17 cellular contexts compared by ENCODE assay signal in the genomic region with DNA sequence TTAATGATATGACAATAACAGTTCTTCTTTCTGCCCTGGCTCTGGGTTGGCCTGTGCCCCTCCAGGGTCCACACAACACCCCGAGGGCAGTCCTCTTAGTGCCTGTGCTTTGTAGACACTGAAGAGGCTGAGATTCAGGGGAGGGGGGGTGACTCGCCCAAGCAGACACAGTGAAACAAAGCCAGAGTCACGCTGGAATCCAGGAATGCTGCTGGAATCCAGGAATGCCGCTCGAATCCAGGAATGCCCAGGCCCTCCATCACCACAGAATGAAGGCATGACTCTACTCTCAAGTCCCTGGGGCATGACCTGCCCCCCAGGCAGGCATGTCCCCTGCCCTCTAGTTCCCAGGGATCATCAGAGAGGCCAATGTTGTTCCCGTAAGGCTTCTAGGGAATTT.
DNase-seq lines count a peak whose midpoint lies in the region; ATAC-seq, FAIRE-seq and TF ChIP-seq lines count a peak whose summit lies in the region.
"Had no signal": no experiment of that assay in that cellular context is flagged by ENCODE, and none has a peak within 500 bp of the region (broad histone marks: within the 10 kb centered on the region; RNA-seq: fewer than 3 reads in every experiment).

No MANE protein-coding gene starts in this region.

- TF ChIP-seq POLR2A in A549 (IDR thresholded peaks at IDR 0.05; ENCODE audit: low read length): no peak

- TF ChIP-seq CTCF in A549 (IDR thresholded peaks at IDR 0.05) (no peak), chondrocyte (IDR thresholded peaks at IDR 0.05) (no peak)

- no peaks in the 10 kb centered on the region for H3K27me3 Mint-ChIP-seq in chondrocyte (ENCODE audit: low read depth)
- H3K27me3 Mint-ChIP-seq: activated naive CD8-positive, alpha-beta T cell treated with anti-CD3 and anti-CD28 coated beads, Interleukin-2, amount 10 ng/mL, durations not matched to agents 7 days and 5 days had no signal

- peaks cover 34% of the 10 kb centered on the region for H3K9me3 ChIP-seq in A549

- H3K27ac ChIP-seq in A549: peak overlapping the region; percentile 32 to 77; a peak in 4 of 6 replicates
- H3K27ac ChIP-seq: KMS-11 had no signal

- POLR2A ChIA-PET in A549 (lab: Yijun Ruan, JAX): no interaction called here

- DNase-seq in A549 (ENCODE audit: low read depth in 1 of 2, low spot score in 1 of 2) (no peak), HTR-8/SVneo (ENCODE audit: insufficient read length, low spot score) (peak; percentile 60), chondrocyte (ENCODE audit: low spot score) (no peak), myocyte (ENCODE audit: low read depth) (peak; percentile 84), NCI-H128 (lab: John Stamatoyannopoulos, UW; ENCODE audit: unreplicated experiment) (no peak), putamen (ENCODE audit: low spot score) (no peak)
- DNase-seq: activated naive CD8-positive, alpha-beta T cell treated with anti-CD3 and anti-CD28 coated beads, Interleukin-2, amount 10 ng/mL, durations not matched to agents 7 days and 5 days; AML-193; DMS53; naive B cell; NCI-H187 treated with DMSO at 0.1 percent for 48 hours; uterus had no signal

- CTCF ChIA-PET in A549 (lab: Yijun Ruan, JAX): interaction anchor here (1.0 to 36.3 kb wide), 12 partner anchors 10 to 65 kb away, joined by 3 to 821 read pairs (median 12); no protein-coding TSS in a partner anchor

- FAIRE-seq in A549 (lab: Jason Lieb, UNC) (no peak), HTR-8/SVneo (lab: Jason Lieb, UNC) (peak; percentile 73)
- FAIRE-seq: colon, GM12892 had no signal

- peak overlapping the region; percentile 86 for H3K27ac Mint-ChIP-seq in chondrocyte (ENCODE audit: unreplicated experiment)
- H3K27ac Mint-ChIP-seq: activated naive CD8-positive, alpha-beta T cell treated with anti-CD3 and anti-CD28 coated beads, Interleukin-2, amount 10 ng/mL, durations not matched to agents 7 days and 5 days; naive B cell had no signal

- TF ChIP-seq EP300 in A549 (IDR thresholded peaks at IDR 0.05): peak in 1 of 2 experiments; percentile 39; a peak in 1 of 5 replicates

- ATAC-seq in A549 (no peak; a peak in 1 of 6 replicates), GM18502 (IDR thresholded peaks at IDR 0.05; ENCODE audit: poor library complexity, unreplicated experiment) (no peak), HG02798 (IDR thresholded peaks at IDR 0.05; ENCODE audit: poor library complexity, unreplicated experiment) (no peak)

- no peak overlapping the region for H3K4me2 ChIP-seq in A549
- H3K4me2 ChIP-seq: KMS-11 had no signal

- 83% methylated on average over 6 of the region's 6 CpGs for WGBS in A549 (ENCODE audit: missing lambda C conversion rate)

- H3K4me3 ChIP-seq in A549: no peak overlapping the region
- H3K4me3 ChIP-seq: uterus had no signal

- TF ChIP-seq RAD21 in A549 (conservative IDR thresholded peaks at IDR 0.05 in 1 of 2, IDR thresholded peaks at IDR 0.05 in 1 of 2): no peak

- H3K4me1 ChIP-seq in A549: peaks cover 43% of the 10 kb centered on the region

- no peak overlapping the region for H3K4me3 Mint-ChIP-seq in chondrocyte (ENCODE audit: unreplicated experiment)
- H3K4me3 Mint-ChIP-seq: activated naive CD8-positive, alpha-beta T cell treated with anti-CD3 and anti-CD28 coated beads, Interleukin-2, amount 10 ng/mL, durations not matched to agents 7 days and 5 days had no signal

- peaks cover 34% of the 10 kb centered on the region for H3K36me3 Mint-ChIP-seq in chondrocyte (ENCODE audit: low read depth)

- peaks cover 4% of the 10 kb centered on the region for H3K9me3 Mint-ChIP-seq in chondrocyte (ENCODE audit: low read depth)

- H3K4me1 Mint-ChIP-seq in chondrocyte (ENCODE audit: low read depth): peaks cover 84% of the 10 kb centered on the region
- H3K4me1 Mint-ChIP-seq: naive B cell had no signal

TF ChIP-seq in A549, 52 proteins besides CTCF, POLR2A, EP300 and RAD21:
- TF ChIP-seq GATA3 (IDR thresholded peaks at IDR 0.05; ENCODE audit: borderline replicate concordance) (0 out of 2 replicates have a peak, but pooled peaks have one; percentile 14), CHD2 (IDR thresholded peaks at IDR 0.05; ENCODE audit: low read length, partially characterized antibody) (no peak), FOSL2 (IDR thresholded peaks at IDR 0.05) (no peak), FOSL2 (CRISPR knock-in tag; IDR thresholded peaks at IDR 0.05) (peak; percentile 28; the same call in 1 of the 2 replicates), SMC3 (IDR thresholded peaks at IDR 0.05) (no peak)

Comparison
In these comparisons a context has a peak if more than half of its experiments do, and no peak if none do; other contexts are left out.
1. DNase-seq: peak in HTR-8/SVneo (single experiment) and myocyte (single experiment); none in A549 (0 of 2), chondrocyte (single experiment), NCI-H128 (single experiment) and putamen (single experiment).